Comparison of ENCODE assay signal across 22 cellular contexts in genomic region chr9:74334308-74334707, GRCh38.
DNase-seq lines count a peak whose midpoint lies in the region; FAIRE-seq and TF ChIP-seq lines count a peak whose summit lies in the region.
"Had no signal": no experiment of that assay in that cellular context is flagged by ENCODE, and none has a peak within 500 bp of the region (broad histone marks: within the 10 kb centered on the region; RNA-seq: fewer than 3 reads in every experiment).

No MANE protein-coding gene starts in this region.

- H3K4me2 ChIP-seq in BLaER1 treated with 17β-estradiol and CSF1 and Interleukin-3, amounts not matched to agents 10 nM and 100 nM = peak overlapping the region; percentile 73 to 93 (median 80); a peak in 21 of 22 replicates
- H3K4me2 ChIP-seq: KMS-11 had no signal

- TF ChIP-seq CTCF in D721Med (IDR thresholded peaks at IDR 0.05; ENCODE audit: insufficient read depth, missing control alignments) = no peak
- no peak for TF ChIP-seq CTCF in BE2C (IDR thresholded peaks at IDR 0.05; ENCODE audit: low read depth, low read length)

- peaks cover 33% of the 10 kb centered on the region for H3K4me1 Mint-ChIP-seq in T-helper 2 cell treated with Interferon-gamma antibody and Interleukin-4, amounts not matched to agents 5 μg/mL and 100 μg/mL, for 36 hours (ENCODE audit: low read depth)

- H3K9me3 Mint-ChIP-seq in T-helper 2 cell treated with Interferon-gamma antibody and Interleukin-4, amounts not matched to agents 5 μg/mL and 100 μg/mL, for 36 hours = no peaks in the 10 kb centered on the region

- H3K27ac ChIP-seq in BLaER1 treated with 17β-estradiol and CSF1 and Interleukin-3, amounts not matched to agents 10 nM and 100 nM = peak overlapping the region in 8 of 11 experiments; percentile 71 to 82 (median 76); a peak in 16 of 22 replicates
- H3K27ac ChIP-seq: GM23248, HL-60, KMS-11 had no signal

- FAIRE-seq in D721Med (lab: Jason Lieb, UNC) = peak; percentile 56
- FAIRE-seq: A204.1, G401.6, GM12891, GM19239 had no signal

- peaks cover 2% of the 10 kb centered on the region for H3K36me3 Mint-ChIP-seq in T-helper 2 cell treated with Interferon-gamma antibody and Interleukin-4, amounts not matched to agents 5 μg/mL and 100 μg/mL, for 36 hours (ENCODE audit: low read depth)
- H3K36me3 Mint-ChIP-seq: CD4-positive, CD25-positive, alpha-beta regulatory T cell; CD8-positive, alpha-beta memory T cell had no signal

- peaks cover 2% of the 10 kb centered on the region for H3K27me3 Mint-ChIP-seq in T-helper 2 cell treated with Interferon-gamma antibody and Interleukin-4, amounts not matched to agents 5 μg/mL and 100 μg/mL, for 36 hours (ENCODE audit: low read depth)
- H3K27me3 Mint-ChIP-seq: CD4-positive, CD25-positive, alpha-beta regulatory T cell; CD8-positive, alpha-beta memory T cell had no signal

- DNase-seq in D721Med (ENCODE audit: insufficient read length, low spot score) (no peak), SK-N-DZ (ENCODE audit: low spot score) (peak; percentile 63), LoVo (ENCODE audit: low spot score) (no peak), BE2C (no peak), epidermal melanocyte (ENCODE audit: insufficient read length, low spot score) (no peak), SW480 (ENCODE audit: low spot score) (no peak)
- DNase-seq in T-helper 2 cell treated with Interferon-gamma antibody and Interleukin-4, amounts not matched to agents 5 μg/mL and 100 μg/mL, for 36 hours (ENCODE audit: low spot score) = no peak
- DNase-seq: ACHN; C1 segment of cervical spinal cord; CD4-positive, CD25-positive, alpha-beta regulatory T cell; CD8-positive, alpha-beta memory T cell; COR-L47; DMS153; GM23248 had no signal

- H3K27ac Mint-ChIP-seq in T-helper 2 cell treated with Interferon-gamma antibody and Interleukin-4, amounts not matched to agents 5 μg/mL and 100 μg/mL, for 36 hours = peak overlapping the region; percentile 47
- H3K27ac Mint-ChIP-seq: CD4-positive, CD25-positive, alpha-beta regulatory T cell had no signal

- H3K4me3 ChIP-seq in BLaER1 treated with 17β-estradiol and CSF1 and Interleukin-3, amounts not matched to agents 10 nM and 100 nM = peak overlapping the region in 3 of 10 experiments; percentile 23 to 40 (median 37); a peak in 3 of 20 replicates
- no peak overlapping the region for H3K4me3 ChIP-seq in BE2C (ENCODE audit: low read depth, low read length)
- H3K4me3 ChIP-seq: GM23248, HAP-1 had no signal

- H4K20me1 ChIP-seq in BLaER1 treated with 17β-estradiol and CSF1 and Interleukin-3, amounts not matched to agents 10 nM and 100 nM = no peaks in the 10 kb centered on the region

- peaks cover 74 to 100% (median 98%) of the 10 kb centered on the region in 10 experiments for H3K4me1 ChIP-seq in BLaER1 treated with 17β-estradiol and CSF1 and Interleukin-3, amounts not matched to agents 10 nM and 100 nM
- no peaks in the 10 kb centered on the region for H3K4me1 ChIP-seq in BE2C
- H3K4me1 ChIP-seq: HAP-1 had no signal

- peak overlapping the region; percentile 39 for H3K4me3 Mint-ChIP-seq in T-helper 2 cell treated with Interferon-gamma antibody and Interleukin-4, amounts not matched to agents 5 μg/mL and 100 μg/mL, for 36 hours
- H3K4me3 Mint-ChIP-seq: CD4-positive, CD25-positive, alpha-beta regulatory T cell had no signal

- H3K36me3 ChIP-seq in BLaER1 treated with 17β-estradiol and CSF1 and Interleukin-3, amounts not matched to agents 10 nM and 100 nM = peaks cover 0 to 9% (median 0%) of the 10 kb centered on the region in 11 experiments; a peak in 3 of 22 replicates
- no peaks in the 10 kb centered on the region for H3K36me3 ChIP-seq in BE2C
- H3K36me3 ChIP-seq: HAP-1 had no signal

- H3K9me3 ChIP-seq in BLaER1 treated with 17β-estradiol and CSF1 and Interleukin-3, amounts not matched to agents 10 nM and 100 nM (replicated peaks in 1 of 11) = peaks cover 0 to 6% (median 0%) of the 10 kb centered on the region in 11 experiments; a peak in 2 of 22 replicates
- no peaks in the 10 kb centered on the region for H3K9me3 ChIP-seq in BE2C
- H3K9me3 ChIP-seq: HAP-1 had no signal

- H3K9ac ChIP-seq in BLaER1 treated with 17β-estradiol and CSF1 and Interleukin-3, amounts not matched to agents 10 nM and 100 nM = peak overlapping the region in 6 of 11 experiments; percentile 50 to 68 (median 58); a peak in 7 of 22 replicates
- H3K9ac ChIP-seq: GM23248, KMS-11 had no signal

- H3K27me3 ChIP-seq in BLaER1 treated with 17β-estradiol and CSF1 and Interleukin-3, amounts not matched to agents 10 nM and 100 nM = no peaks in the 10 kb centered on the region
- no peaks in the 10 kb centered on the region for H3K27me3 ChIP-seq in BE2C
